Comparison of ENCODE assay signal across 22 cellular contexts in genomic region chr10:101656915-101657314, GRCh38. TPM values are rescaled to one million over a fixed set of nuclear protein-coding genes. Genes with fewer than 3 reads are reported as not detected.
DNase-seq lines count a peak whose midpoint lies in the region; ATAC-seq, FAIRE-seq and TF ChIP-seq lines count a peak whose summit lies in the region.
"Had no signal": no experiment of that assay in that cellular context is flagged by ENCODE, and none has a peak within 500 bp of the region (broad histone marks: within the 10 kb centered on the region; RNA-seq: fewer than 3 reads in every experiment).

No MANE protein-coding gene starts in this region.

- peaks cover 51% of the 10 kb centered on the region for H3K36me3 Mint-ChIP-seq in stimulated activated effector memory CD8-positive, alpha-beta T cell treated with anti-CD3 and anti-CD28 coated beads, Interleukin-12 subunit alpha, Interleukin-12 subunit beta, amount 100 ng/mL, for 72 hours

- H3K4me3 ChIP-seq in right atrium auricular region = no peak overlapping the region
- no peak overlapping the region for H3K4me3 ChIP-seq in small intestine (ENCODE audit: low read depth in 1 of 2, low read length in 2 of 2)
- H3K4me3 ChIP-seq: A549, GM23248 had no signal

- H3K27me3 ChIP-seq in right atrium auricular region = no peaks in the 10 kb centered on the region
- no peaks in the 10 kb centered on the region for H3K27me3 ChIP-seq in small intestine (ENCODE audit: control insufficient read depth in 2 of 2, insufficient read depth in 2 of 2, low read length in 2 of 2)

- peak overlapping the region; percentile 49 for H3K27ac Mint-ChIP-seq in stimulated activated effector memory CD8-positive, alpha-beta T cell treated with anti-CD3 and anti-CD28 coated beads, Interleukin-12 subunit alpha, Interleukin-12 subunit beta, amount 100 ng/mL, for 72 hours

- no peak overlapping the region for H3K4me3 Mint-ChIP-seq in stimulated activated effector memory CD8-positive, alpha-beta T cell treated with anti-CD3 and anti-CD28 coated beads, Interleukin-12 subunit alpha, Interleukin-12 subunit beta, amount 100 ng/mL, for 72 hours
- H3K4me3 Mint-ChIP-seq: CD4-positive, alpha-beta memory T cell had no signal

- H3K4me1 ChIP-seq in right atrium auricular region (no peaks in the 10 kb centered on the region), small intestine (ENCODE audit: control insufficient read depth in 2 of 2, insufficient read depth in 1 of 2, low read depth in 1 of 2, low read length in 1 of 2) (no peaks in the 10 kb centered on the region)
- H3K4me1 ChIP-seq: A549 had no signal

- peaks cover 5% of the 10 kb centered on the region for H3K4me1 Mint-ChIP-seq in stimulated activated effector memory CD8-positive, alpha-beta T cell treated with anti-CD3 and anti-CD28 coated beads, Interleukin-12 subunit alpha, Interleukin-12 subunit beta, amount 100 ng/mL, for 72 hours

- H3K27ac ChIP-seq in right atrium auricular region (no peak overlapping the region), small intestine (ENCODE audit: low read depth in 1 of 2, low read length in 1 of 2) (no peak overlapping the region)
- H3K27ac ChIP-seq: A549, GM23248 had no signal

- no peak for TF ChIP-seq POLR2A in GM12892 (IDR thresholded peaks at IDR 0.05; ENCODE audit: low read depth, low read length)

- no peak for TF ChIP-seq CTCF in right atrium auricular region (IDR thresholded peaks at IDR 0.05)

- FAIRE-seq in GM12892 (lab: Jason Lieb, UNC) (peak; percentile 21), small intestine (lab: Jason Lieb, UNC) (no peak)
- FAIRE-seq: A549, G401.6, GM19239, H1 had no signal

- H3K9me3 ChIP-seq in right atrium auricular region = no peaks in the 10 kb centered on the region
- H3K9me3 ChIP-seq in small intestine (ENCODE audit: control insufficient read depth, low read depth) = no peaks in the 10 kb centered on the region
- H3K9me3 ChIP-seq: A549 had no signal

- ATAC-seq in Right ventricle myocardium inferior = peak; percentile 68
- ATAC-seq in left cardiac atrium = peak; percentile 29 to 90
- ATAC-seq in stimulated activated effector memory CD8-positive, alpha-beta T cell treated with anti-CD3 and anti-CD28 coated beads, Interleukin-12 subunit alpha, Interleukin-12 subunit beta, amount 100 ng/mL, for 72 hours = no peak
- ATAC-seq: A549 had no signal

- H3K36me3 ChIP-seq in right atrium auricular region (peaks cover 49% of the 10 kb centered on the region), small intestine (ENCODE audit: control insufficient read depth in 2 of 2, insufficient read depth in 2 of 2, low read length in 2 of 2) (peaks cover 9 to 20% of the 10 kb centered on the region in 2 donors)

- H3K9me3 Mint-ChIP-seq in stimulated activated effector memory CD8-positive, alpha-beta T cell treated with anti-CD3 and anti-CD28 coated beads, Interleukin-12 subunit alpha, Interleukin-12 subunit beta, amount 100 ng/mL, for 72 hours = no peaks in the 10 kb centered on the region
- H3K9me3 Mint-ChIP-seq: CD4-positive, alpha-beta memory T cell had no signal

- intact Hi-C loops in Right ventricle myocardium inferior (cut with DNase I) (no loop called here), left cardiac atrium (cut with DNase I) (no loop called here)

- WGBS in small intestine, 3 donors = 94 to 100% (median 96%) methylated on average over 2 of the region's 2 CpGs

- no peak for DNase-seq in Right ventricle myocardium inferior (ENCODE audit: missing footprints)
- no peak for DNase-seq in right atrium auricular region (ENCODE audit: low spot score)
- no peak for DNase-seq in GM12892 (ENCODE audit: insufficient read length)
- no peak for DNase-seq in left cardiac atrium
- no peak for DNase-seq in stimulated activated effector memory CD8-positive, alpha-beta T cell treated with anti-CD3 and anti-CD28 coated beads, Interleukin-12 subunit alpha, Interleukin-12 subunit beta, amount 100 ng/mL, for 72 hours (ENCODE audit: low spot score in 2 of 2)
- DNase-seq in small intestine = no peak
- DNase-seq in EL = no peak
- DNase-seq: 8988T; ACHN; C1 segment of cervical spinal cord; Calu3; CD4-positive, alpha-beta memory T cell; COR-L47; DMS53; DMS79 treated with DMSO at 0.1 percent for 48 hours; GM23248; H7; HCEC 1CT had no signal

RNA-seq across cellular contexts. Expression of gene FBXW4, which starts 38.1 kb away (rescaled TPM):
- 93.2 TPM for total RNA-seq in Right ventricle myocardium inferior
- 10 to 100 TPM; 75.2 to 95.1 TPM for total RNA-seq in right atrium auricular region
- polyA plus RNA-seq in GM12892 (2012; ENCODE audit: missing spikeins) = 23.2 TPM
- 10 to 100 TPM; 92.0 to 99.0 TPM for total RNA-seq in left cardiac atrium
- 10 to 100 TPM; 27.1 to 37.8 (median 33.0) TPM for polyA plus RNA-seq in small intestine
